ENCODE assay signal across 1 cellular context in the genomic region with DNA sequence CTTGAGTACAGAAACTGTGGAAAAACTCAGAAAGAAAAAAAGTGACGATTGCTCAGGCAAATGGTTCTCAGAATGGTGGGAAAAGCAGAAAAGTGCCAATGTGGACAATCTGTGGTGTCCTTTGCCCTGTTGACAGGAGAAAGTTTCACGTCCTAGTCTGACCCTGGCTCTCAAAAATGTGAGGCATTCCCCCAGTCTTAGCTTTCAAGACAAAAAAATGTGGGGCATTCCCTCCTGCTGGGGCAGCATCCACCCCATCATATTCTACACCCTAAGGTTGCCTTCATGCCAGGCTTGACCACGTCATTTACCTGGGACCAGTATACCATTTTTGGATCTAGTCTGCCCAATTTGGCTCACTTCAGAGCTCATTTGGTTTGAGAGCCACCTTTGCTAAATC.
TF ChIP-seq lines count a peak whose summit lies in the region.

No MANE protein-coding gene starts in this region.

TF ChIP-seq in IMR-90, 13 proteins besides CTCF, POLR2A, EP300 and RAD21:
- TF ChIP-seq BHLHE40 (IDR thresholded peaks at IDR 0.05; ENCODE audit: low read depth, low read length) (no peak), NFE2L2 (IDR thresholded peaks at IDR 0.05; ENCODE audit: low read depth, low read length) (no peak), FOS (IDR thresholded peaks at IDR 0.05; ENCODE audit: low read depth, low read length) (no peak), CEBPB (IDR thresholded peaks at IDR 0.05; ENCODE audit: low read depth, low read length) (no peak), MAFK (IDR thresholded peaks at IDR 0.05; ENCODE audit: low read depth, low read length) (no peak), USF2 (IDR thresholded peaks at IDR 0.05; ENCODE audit: low read depth, low read length) (no peak), CHD1 (IDR thresholded peaks at IDR 0.05; ENCODE audit: low read depth, low read length) (no peak), MXI1 (IDR thresholded peaks at IDR 0.05; ENCODE audit: borderline replicate concordance, low read depth, low read length) (no peak), RCOR1 (IDR thresholded peaks at IDR 0.05; ENCODE audit: insufficient replicate concordance, low read length) (no peak)
